In genomic region chr7:156954941-156955340, GRCh38 we compare ENCODE assay signal across 31 cellular contexts. TPM values are rescaled to one million over a fixed set of nuclear protein-coding genes. Genes with fewer than 3 reads are reported as not detected.
"Had no signal": no experiment of that assay in that cellular context is flagged by ENCODE, and none has a peak within 500 bp of the region (broad histone marks: within the 10 kb centered on the region; RNA-seq: fewer than 3 reads in every experiment).

No MANE protein-coding gene starts in this region.

- H3K9me3 Mint-ChIP-seq: effector memory CD8-positive, alpha-beta T cell; naive thymus-derived CD8-positive, alpha-beta T cell; nephron progenitor cell; stimulated activated effector memory CD8-positive, alpha-beta T cell treated with anti-CD3 and anti-CD28 coated beads, Interleukin-12 subunit alpha, Interleukin-12 subunit beta, amount 100 ng/mL, for 72 hours had no signal

- H3K4me3 ChIP-seq: gastrocnemius medialis, lung, prostate gland, right atrium auricular region, smooth muscle cell, stomach, thyroid gland, vagina had no signal

- H3K27ac Mint-ChIP-seq: effector memory CD8-positive, alpha-beta T cell; nephron progenitor cell; stimulated activated effector memory CD8-positive, alpha-beta T cell treated with anti-CD3 and anti-CD28 coated beads, Interleukin-12 subunit alpha, Interleukin-12 subunit beta, amount 100 ng/mL, for 72 hours had no signal

- H3K27me3 Mint-ChIP-seq: effector memory CD8-positive, alpha-beta T cell; naive thymus-derived CD8-positive, alpha-beta T cell had no signal

- H3K9me3 ChIP-seq: gastrocnemius medialis, prostate gland, right atrium auricular region, stomach, thyroid gland, vagina had no signal

- H3K27ac ChIP-seq: epithelial cell of prostate, gastrocnemius medialis, prostate gland, right atrium auricular region, stomach, thyroid gland, vagina had no signal

- H3K4me2 ChIP-seq: smooth muscle cell had no signal

- DNase-seq: cortex of kidney; effector memory CD8-positive, alpha-beta T cell; foreskin fibroblast; gastrocnemius medialis; head of caudate nucleus; left ventricle myocardium superior; mesendoderm; midbrain; naive thymus-derived CD8-positive, alpha-beta T cell; nephron progenitor cell; nucleus accumbens; stimulated activated CD4-positive, alpha-beta T cell treated with anti-CD3 and anti-CD28 coated beads, Interleukin-12 subunit alpha, Interleukin-12 subunit beta, amount 100 ng/mL, for 4 hours; stimulated activated CD4-positive, alpha-beta T cell treated with anti-CD3 and anti-CD28 coated beads, Interleukin-1b, Interleukin-23, amount 100 ng/mL, for 48 hours; stimulated activated CD4-positive, alpha-beta T cell treated with anti-CD3 and anti-CD28 coated beads, Interleukin-4, amount 100 ng/mL, for 1 hour; stimulated activated naive CD4-positive, alpha-beta T cell treated with Interleukin-2 at 50 U/mL for 16 hours; stomach; thyroid gland; trophoblast cell had no signal

- H3K27me3 ChIP-seq: gastrocnemius medialis, right atrium auricular region, stomach, thyroid gland, vagina had no signal

- H3K36me3 ChIP-seq: prostate gland had no signal

- H3K4me3 Mint-ChIP-seq: effector memory CD8-positive, alpha-beta T cell; nephron progenitor cell; stimulated activated effector memory CD8-positive, alpha-beta T cell treated with anti-CD3 and anti-CD28 coated beads, Interleukin-12 subunit alpha, Interleukin-12 subunit beta, amount 100 ng/mL, for 72 hours had no signal

RNA-seq across cellular contexts. Expression of gene MNX1, which starts 55.5 kb away (rescaled TPM):
- total RNA-seq: glomerular endothelial cell; left ventricle myocardium superior; naive thymus-derived CD8-positive, alpha-beta T cell; osteocyte; right atrium auricular region; sciatic nerve; smooth muscle cell; temporal lobe; thyroid gland; ureter; vagina had no signal
- polyA plus RNA-seq: keratinocyte; naive thymus-derived CD8-positive, alpha-beta T cell; smooth muscle cell had no signal
